34 cellular contexts compared by ENCODE assay signal in genomic region chr6:98985391-98985790, GRCh38.
"Had no signal": no experiment of that assay in that cellular context is flagged by ENCODE, and none has a peak within 500 bp of the region (broad histone marks: within the 10 kb centered on the region; RNA-seq: fewer than 3 reads in every experiment).

No MANE protein-coding gene starts in this region.

- H3K36me3 Mint-ChIP-seq: activated CD4-positive, alpha-beta memory T cell treated with anti-CD3 and anti-CD28 coated beads for 36 hours; activated naive CD4-positive, alpha-beta T cell treated with anti-CD3 and anti-CD28 coated beads, Interleukin-2, amount 50 U/mL, for 72 hours; activated naive CD8-positive, alpha-beta T cell treated with anti-CD3 and anti-CD28 coated beads for 36 hours; brain had no signal

- H3K4me3 ChIP-seq: adrenal gland, cardiac muscle cell, colonic mucosa had no signal

- H3K4me1 ChIP-seq: adrenal gland, colonic mucosa had no signal

- H3K4me3 Mint-ChIP-seq: activated B cell treated with CpG ODN at 0.5 μM for 24 hours; activated CD4-positive, alpha-beta memory T cell treated with anti-CD3 and anti-CD28 coated beads for 36 hours; activated CD4-positive, alpha-beta T cell treated with anti-CD3 and anti-CD28 coated beads, Interleukin-2, amount 10 ng/mL, durations not matched to agents 24 days and 14 days; activated CD8-positive, alpha-beta T cell treated with anti-CD3 and anti-CD28 coated beads for 36 hours; activated naive CD8-positive, alpha-beta T cell treated with anti-CD3 and anti-CD28 coated beads for 36 hours; activated T-cell treated with anti-CD3 and anti-CD28 coated beads, Interleukin-2, amount 50 U/mL, for 4 hours; activated T-cell treated with anti-CD3 and anti-CD28 coated beads, Interleukin-2, amount 50 U/mL, for 72 hours; brain; central memory CD8-positive, alpha-beta T cell; T-helper 2 cell treated with Interferon-gamma antibody and Interleukin-4, amounts not matched to agents 5 μg/mL and 100 μg/mL, for 36 hours had no signal

- H3K27me3 ChIP-seq: adrenal gland, cardiac muscle cell, colonic mucosa had no signal

- DNase-seq: activated B cell treated with CpG ODN at 0.5 μM for 24 hours; activated CD4-positive, alpha-beta memory T cell treated with anti-CD3 and anti-CD28 coated beads for 36 hours; activated CD4-positive, alpha-beta T cell treated with anti-CD3 and anti-CD28 coated beads for 4 hours; activated CD4-positive, alpha-beta T cell treated with anti-CD3 and anti-CD28 coated beads, Interleukin-2, amount 10 ng/mL, durations not matched to agents 24 days and 14 days; activated CD4-positive, alpha-beta T cell treated with anti-CD3 and anti-CD28 coated beads, Interleukin-2, amount 50 U/mL, for 1 hour; activated CD4-positive, alpha-beta T cell treated with anti-CD3 and anti-CD28 coated beads, Interleukin-2, amount 50 U/mL, for 4 hours; activated CD4-positive, CD25-positive, alpha-beta regulatory T cell treated with anti-CD3 and anti-CD28 coated beads, Interleukin-2, amount 50 U/mL, for 72 hours; activated CD8-positive, alpha-beta memory T cell treated with anti-CD3 and anti-CD28 coated beads, Interleukin-2, amount 50 U/mL, for 4 hours; activated CD8-positive, alpha-beta T cell treated with anti-CD3 and anti-CD28 coated beads for 36 hours; activated effector memory CD4-positive, alpha-beta T cell treated with Interleukin-2 at 50 U/mL for 16 hours; activated gamma-delta T cell; activated naive CD4-positive, alpha-beta T cell treated with anti-CD3 and anti-CD28 coated beads, Interleukin-2, amount 50 U/mL, for 16 hours; activated naive CD4-positive, alpha-beta T cell treated with Interleukin-2 at 50 U/mL for 16 hours; activated naive CD8-positive, alpha-beta T cell treated with anti-CD3 and anti-CD28 coated beads for 36 hours; activated T-cell treated with anti-CD3 and anti-CD28 coated beads for 4 hours; activated T-cell treated with anti-CD3 and anti-CD28 coated beads, Interleukin-2, amount 50 U/mL, for 1 hour; activated T-cell treated with anti-CD3 and anti-CD28 coated beads, Interleukin-2, amount 50 U/mL, for 4 hours; activated T-cell treated with anti-CD3 and anti-CD28 coated beads, Interleukin-2, amount 50 U/mL, for 72 hours; adrenal gland; amniotic stem cell; aorta; caudate nucleus; cerebellar nuclear complex; colonic mucosa; cortex of kidney; T-helper 2 cell; T-helper 9 cell had no signal

- H3K27ac ChIP-seq: adrenal gland, cardiac muscle cell, colonic mucosa, VCaP had no signal

- ATAC-seq: activated CD8-positive, alpha-beta T cell treated with anti-CD3 and anti-CD28 coated beads for 36 hours; activated naive CD4-positive, alpha-beta T cell treated with anti-CD3 and anti-CD28 coated beads, Interleukin-2, amount 50 U/mL, for 72 hours; activated T-cell treated with anti-CD3 and anti-CD28 coated beads, Interleukin-2, amount 50 U/mL, for 4 hours; activated T-cell treated with anti-CD3 and anti-CD28 coated beads, Interleukin-2, amount 50 U/mL, for 72 hours had no signal

- H3K4me1 Mint-ChIP-seq: activated B cell treated with CpG ODN at 0.5 μM for 24 hours; activated CD4-positive, alpha-beta T cell treated with anti-CD3 and anti-CD28 coated beads, Interleukin-2, amount 10 ng/mL, durations not matched to agents 24 days and 14 days; activated naive CD8-positive, alpha-beta T cell treated with anti-CD3 and anti-CD28 coated beads for 36 hours; brain; central memory CD8-positive, alpha-beta T cell had no signal

- H3K36me3 ChIP-seq: adrenal gland, cardiac muscle cell, colonic mucosa had no signal

- H3K27ac Mint-ChIP-seq: activated B cell treated with CpG ODN at 0.5 μM for 24 hours; activated CD4-positive, alpha-beta memory T cell treated with anti-CD3 and anti-CD28 coated beads for 36 hours; activated CD4-positive, alpha-beta T cell treated with anti-CD3 and anti-CD28 coated beads, Interleukin-2, amount 10 ng/mL, durations not matched to agents 24 days and 14 days; activated CD8-positive, alpha-beta T cell treated with anti-CD3 and anti-CD28 coated beads for 36 hours; activated naive CD4-positive, alpha-beta T cell treated with anti-CD3 and anti-CD28 coated beads, Interleukin-2, amount 50 U/mL, for 72 hours; activated naive CD8-positive, alpha-beta T cell treated with anti-CD3 and anti-CD28 coated beads for 36 hours; activated T-cell treated with anti-CD3 and anti-CD28 coated beads, Interleukin-2, amount 50 U/mL, for 72 hours; activated T-helper 2 cell treated with anti-CD3 and anti-CD28 coated beads, Interferon-gamma antibody, Interleukin-2, Interleukin-4, amounts not matched to agents 10 μg/mL and 5 μg/mL and 100 μg/mL, durations not matched to agents 14 hours and 24 hours and 36 hours; brain; T-helper 2 cell treated with Interferon-gamma antibody and Interleukin-4, amounts not matched to agents 5 μg/mL and 100 μg/mL, for 36 hours had no signal

- H3K9me3 ChIP-seq: adrenal gland, colonic mucosa had no signal

- H3K9me3 Mint-ChIP-seq: activated B cell treated with CpG ODN at 0.5 μM for 24 hours; activated CD4-positive, alpha-beta memory T cell treated with anti-CD3 and anti-CD28 coated beads for 36 hours; activated CD4-positive, alpha-beta T cell treated with anti-CD3 and anti-CD28 coated beads, Interleukin-2, amount 10 ng/mL, durations not matched to agents 24 days and 14 days; activated CD8-positive, alpha-beta T cell treated with anti-CD3 and anti-CD28 coated beads for 36 hours; activated naive CD4-positive, alpha-beta T cell treated with anti-CD3 and anti-CD28 coated beads, Interleukin-2, amount 50 U/mL, for 72 hours; activated naive CD8-positive, alpha-beta T cell treated with anti-CD3 and anti-CD28 coated beads for 36 hours; activated T-cell treated with anti-CD3 and anti-CD28 coated beads, Interleukin-2, amount 50 U/mL, for 4 hours; activated T-cell treated with anti-CD3 and anti-CD28 coated beads, Interleukin-2, amount 50 U/mL, for 72 hours; activated T-helper 2 cell treated with anti-CD3 and anti-CD28 coated beads, Interferon-gamma antibody, Interleukin-2, Interleukin-4, amounts not matched to agents 10 μg/mL and 5 μg/mL and 100 μg/mL, durations not matched to agents 14 hours and 24 hours and 36 hours; central memory CD8-positive, alpha-beta T cell; T-helper 2 cell treated with Interferon-gamma antibody and Interleukin-4, amounts not matched to agents 5 μg/mL and 100 μg/mL, for 36 hours had no signal
